In genomic region chrX:105323951-105324350, GRCh38 we compare ENCODE assay signal across 16 cellular contexts.
DNase-seq lines count a peak whose midpoint lies in the region; ATAC-seq, FAIRE-seq and TF ChIP-seq lines count a peak whose summit lies in the region.
"Had no signal": no experiment of that assay in that cellular context is flagged by ENCODE, and none has a peak within 500 bp of the region (broad histone marks: within the 10 kb centered on the region; RNA-seq: fewer than 3 reads in every experiment).

No MANE protein-coding gene starts in this region.

- H3K4me1 ChIP-seq in RWPE2 (ENCODE audit: insufficient read depth, poor library complexity, severe bottlenecking) = peaks cover 12% of the 10 kb centered on the region
- H3K4me1 ChIP-seq: A549 had no signal

- FAIRE-seq in urothelium cell line (lab: Jason Lieb, UNC) = no peak
- FAIRE-seq: A549, GM18507, small intestine had no signal

- no peaks in the 10 kb centered on the region for H3K9me3 ChIP-seq in RWPE2 (ENCODE audit: severe bottlenecking)
- H3K9me3 ChIP-seq: A549 had no signal

- DNase-seq in NCI-H748 (lab: John Stamatoyannopoulos, UW; ENCODE audit: unreplicated experiment) (peak; percentile 0), NCI-H748 treated with DMSO at 0.1 percent for 48 hours (lab: John Stamatoyannopoulos, UW) (no peak), RWPE2 (ENCODE audit: low spot score) (peak; percentile 53), fibroblast of the aortic adventitia (ENCODE audit: low read depth) (peak; percentile 61), urothelium cell line (ENCODE audit: low spot score) (peak; percentile 31), HUDEP-2 (lab: John Stamatoyannopoulos, UW; ENCODE audit: unreplicated experiment in 76 of 76) (no peak), NCI-H187 treated with DMSO at 0.1 percent for 48 hours (lab: John Stamatoyannopoulos, UW) (no peak)
- DNase-seq: activated naive CD4-positive, alpha-beta T cell treated with anti-CD3 and anti-CD28 coated beads for 36 hours; KG1; NCI-H2029 treated with DMSO at 0.1 percent for 48 hours; small intestine; stimulated activated naive CD8-positive, alpha-beta T cell treated with anti-CD3 and anti-CD28 coated beads, Interleukin-15, amount 100 ng/mL, for 72 hours had no signal

- no peaks in the 10 kb centered on the region for H3K36me3 ChIP-seq in RWPE2 (ENCODE audit: low read depth)

- TF ChIP-seq CTCF in RWPE2 (IDR thresholded peaks at IDR 0.05; ENCODE audit: poor library complexity, severe bottlenecking) = no peak
- no peak for TF ChIP-seq CTCF in fibroblast of the aortic adventitia (IDR thresholded peaks at IDR 0.05; ENCODE audit: insufficient read depth, low read length)

- no peaks in the 10 kb centered on the region for H3K27me3 ChIP-seq in RWPE2 (ENCODE audit: insufficient read depth, poor library complexity, severe bottlenecking)

- peak overlapping the region; percentile 33 for H3K27ac ChIP-seq in RWPE2 (ENCODE audit: poor library complexity, severe bottlenecking)
- H3K27ac ChIP-seq: A549 had no signal

- ATAC-seq in RWPE2 (ENCODE audit: low read depth) (peak; percentile 100), GM21360 (IDR thresholded peaks at IDR 0.05; ENCODE audit: unreplicated experiment) (no peak)
- ATAC-seq: A549; stimulated activated naive CD8-positive, alpha-beta T cell treated with anti-CD3 and anti-CD28 coated beads, Interleukin-15, amount 100 ng/mL, for 72 hours had no signal

- H3K4me3 ChIP-seq in RWPE2 (ENCODE audit: severe bottlenecking) (no peak overlapping the region), fibroblast of the aortic adventitia (ENCODE audit: low read depth, low read length) (no peak overlapping the region)
- H3K4me3 ChIP-seq: A549, lung had no signal

Comparison
In these comparisons a context has a peak if more than half of its experiments do, and no peak if none do; other contexts are left out.
1. DNase-seq: peak in NCI-H748 (single experiment), RWPE2 (single experiment), fibroblast of the aortic adventitia (single experiment) and urothelium cell line (single experiment); none in NCI-H748 treated with DMSO at 0.1 percent for 48 hours (single experiment), HUDEP-2 (0 of 76) and NCI-H187 treated with DMSO at 0.1 percent for 48 hours (single experiment).